Comparison of ENCODE assay signal across 8 cellular contexts in the genomic region with DNA sequence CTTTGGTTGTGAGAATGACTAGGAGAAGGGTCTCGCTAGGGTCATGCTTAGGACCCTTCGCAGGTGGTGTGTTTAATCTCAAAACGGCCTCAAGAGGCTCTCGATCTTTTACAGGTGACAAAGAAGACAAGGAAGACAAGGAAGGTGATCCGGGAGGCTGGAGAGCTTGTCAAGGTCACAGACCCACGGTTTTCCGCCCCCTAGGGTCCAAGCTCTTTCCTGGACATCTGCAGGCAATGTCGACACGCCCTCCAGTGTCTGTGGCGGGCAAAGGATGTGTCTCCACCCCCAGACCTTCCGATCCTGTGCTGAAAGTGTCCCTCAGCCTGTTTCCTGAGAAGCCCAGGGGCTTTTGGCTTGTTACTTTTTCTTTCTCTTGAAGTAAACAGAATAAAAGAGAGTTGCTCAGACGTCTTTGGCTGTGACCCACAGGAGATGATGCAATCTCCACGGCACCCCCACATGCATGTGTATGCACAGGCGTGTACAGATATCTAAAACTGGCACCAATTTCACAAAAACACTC.
DNase-seq lines count a peak whose midpoint lies in the region; ATAC-seq and TF ChIP-seq lines count a peak whose summit lies in the region.

No MANE protein-coding gene starts in this region.

- peaks cover 7% of the 10 kb centered on the region for H3K27me3 Mint-ChIP-seq in endothelial cell (ENCODE audit: unreplicated experiment)

- H3K4me1 Mint-ChIP-seq in endothelial cell (ENCODE audit: unreplicated experiment), result peaks cover 24% of the 10 kb centered on the region

- ATAC-seq in GM18520 (IDR thresholded peaks at IDR 0.05; ENCODE audit: unreplicated experiment) (peak; percentile 46), HG03066 (IDR thresholded peaks at IDR 0.05; ENCODE audit: low read depth, unreplicated experiment) (peak; percentile 64)

- H3K9me3 Mint-ChIP-seq in endothelial cell (ENCODE audit: unreplicated experiment), result no peaks in the 10 kb centered on the region

- DNase-seq in ACHN, result peak; percentile 62
- DNase-seq in NCI-H82 (lab: John Stamatoyannopoulos, UW), result peak; percentile 87
- DNase-seq in activated CD8-positive, alpha-beta memory T cell treated with anti-CD3 and anti-CD28 coated beads for 24 hours, result peak; percentile 92
- DNase-seq in endothelial cell (ENCODE audit: low spot score), result peak; percentile 68
- DNase-seq in mucosa of gallbladder (ENCODE audit: low spot score), result peak; percentile 71
- DNase-seq in stimulated activated CD8-positive, alpha-beta memory T cell treated with anti-CD3 and anti-CD28 coated beads, Interleukin-4, amount 100 ng/mL, for 1 hour (ENCODE audit: low read depth in 2 of 2, low spot score in 1 of 2), result peak; percentile 66 to 70

- H3K36me3 Mint-ChIP-seq in endothelial cell (ENCODE audit: low read depth, unreplicated experiment), result no peaks in the 10 kb centered on the region

- TF ChIP-seq CTCF in endothelial cell (IDR thresholded peaks at IDR 0.05; ENCODE audit: unreplicated experiment), result no peak

- H3K27ac Mint-ChIP-seq in endothelial cell (ENCODE audit: unreplicated experiment), result no peak overlapping the region

- H3K4me3 Mint-ChIP-seq in endothelial cell (ENCODE audit: unreplicated experiment), result peak overlapping the region; percentile 50

- in situ Hi-C loops in ACHN (cut with HindIII; ENCODE audit: low pct_ligation_motif_present, low pct_unique_long_range_greater_than_20kb, low sequenced_read_pairs), result no loop called here

Comparison
In these comparisons a context has a peak if more than half of its experiments do, and no peak if none do; other contexts are left out.
1. Peak in every context shown above with its lines: DNase-seq and ATAC-seq.